ENCODE assay signal across 10 cellular contexts in genomic region chr18:48548404-48548771, GRCh38. TPM values are rescaled to one million over a fixed set of nuclear protein-coding genes. Genes with fewer than 3 reads are reported as not detected.
A peak's percentile ranks its signal among the peaks of the same experiment; 100 is the strongest.
DNase-seq lines count a peak whose midpoint lies in the region; ATAC-seq and TF ChIP-seq lines count a peak whose summit lies in the region.
"Had no signal": no experiment of that assay in that cellular context is flagged by ENCODE, and none has a peak within 500 bp of the region (broad histone marks: within the 10 kb centered on the region; RNA-seq: fewer than 3 reads in every experiment).

No MANE protein-coding gene starts in this region.

- H3K27ac ChIP-seq in C4-2B (0 out of 2 replicates have a peak overlapping the region, but pooled peaks have one; percentile 11), RWPE2 (ENCODE audit: poor library complexity, severe bottlenecking) (peak overlapping the region; percentile 33), osteoblast (ENCODE audit: low read depth, low read length) (peak overlapping the region; percentile 58)

- DNase-seq in RWPE2 (ENCODE audit: low spot score) (no peak), fibroblast of gingiva (ENCODE audit: low read depth) (peak; percentile 91), osteoblast (ENCODE audit: insufficient read length, low spot score, missing footprints) (peak; percentile 85), NCI-H446 treated with DMSO at 0.1 percent for 48 hours (lab: John Stamatoyannopoulos, UW) (no peak), progenitor cell of endocrine pancreas (ENCODE audit: low spot score, unreplicated experiment) (no peak)
- no peak for DNase-seq in activated naive CD4-positive, alpha-beta T cell treated with anti-CD3 and anti-CD28 coated beads, Interleukin-2, amount 10 ng/mL, durations not matched to agents 7 days and 5 days
- no peak for DNase-seq in activated CD8-positive, alpha-beta memory T cell treated with anti-CD3 and anti-CD28 coated beads, Interleukin-2, amount 50 U/mL, for 48 hours
- DNase-seq: NCI-H2029 had no signal

- H3K4me3 Mint-ChIP-seq in activated naive CD4-positive, alpha-beta T cell treated with anti-CD3 and anti-CD28 coated beads, Interleukin-2, amount 10 ng/mL, durations not matched to agents 7 days and 5 days = no peak overlapping the region
- no peak overlapping the region for H3K4me3 Mint-ChIP-seq in progenitor cell of endocrine pancreas (ENCODE audit: low read depth)
- H3K4me3 Mint-ChIP-seq: central memory CD8-positive, alpha-beta T cell had no signal

- H3K79me2 ChIP-seq in osteoblast (ENCODE audit: insufficient read depth, low read length) = peaks cover 97% of the 10 kb centered on the region

- no peak overlapping the region for H2AFZ ChIP-seq in osteoblast (ENCODE audit: low read length)

- ATAC-seq in RWPE2 (ENCODE audit: low read depth) = peak; percentile 54

- H3K9me3 ChIP-seq in RWPE2 (ENCODE audit: severe bottlenecking) (no peaks in the 10 kb centered on the region), osteoblast (ENCODE audit: low read depth, low read length) (no peaks in the 10 kb centered on the region)

- H3K4me1 Mint-ChIP-seq in activated naive CD4-positive, alpha-beta T cell treated with anti-CD3 and anti-CD28 coated beads, Interleukin-2, amount 10 ng/mL, durations not matched to agents 7 days and 5 days = peaks cover 3% of the 10 kb centered on the region
- H3K4me1 Mint-ChIP-seq in progenitor cell of endocrine pancreas (ENCODE audit: low read depth) = peaks cover 22% of the 10 kb centered on the region
- H3K4me1 Mint-ChIP-seq: central memory CD8-positive, alpha-beta T cell had no signal

- H4K20me1 ChIP-seq in osteoblast (ENCODE audit: insufficient read depth, low read length) = peaks cover 95% of the 10 kb centered on the region

- H3K4me1 ChIP-seq in RWPE2 (ENCODE audit: insufficient read depth, poor library complexity, severe bottlenecking) (peaks cover 48% of the 10 kb centered on the region), osteoblast (ENCODE audit: insufficient read depth, low read length) (peaks cover 39% of the 10 kb centered on the region)

- H3K27ac Mint-ChIP-seq in activated naive CD4-positive, alpha-beta T cell treated with anti-CD3 and anti-CD28 coated beads, Interleukin-2, amount 10 ng/mL, durations not matched to agents 7 days and 5 days = no peak overlapping the region
- no peak overlapping the region for H3K27ac Mint-ChIP-seq in progenitor cell of endocrine pancreas

- no peak overlapping the region for H3K4me3 ChIP-seq in RWPE2 (ENCODE audit: severe bottlenecking)
- H3K4me3 ChIP-seq in osteoblast (ENCODE audit: insufficient read depth, low read length) = no peak overlapping the region

- no peak overlapping the region for H3K4me2 ChIP-seq in osteoblast (ENCODE audit: insufficient read depth, low read length)

- peaks cover 13% of the 10 kb centered on the region; the same call in 1 of the 2 replicates for H3K36me3 ChIP-seq in RWPE2 (ENCODE audit: low read depth)
- peaks cover 13% of the 10 kb centered on the region for H3K36me3 ChIP-seq in osteoblast (ENCODE audit: insufficient read depth, low read length)

- no peak for TF ChIP-seq CTCF in C4-2B (conservative IDR thresholded peaks at IDR 0.05)
- no peak for TF ChIP-seq CTCF in RWPE2 (IDR thresholded peaks at IDR 0.05; ENCODE audit: poor library complexity, severe bottlenecking)
- no peak for TF ChIP-seq CTCF in osteoblast (IDR thresholded peaks at IDR 0.05; ENCODE audit: extremely low read depth, low read depth, low read length)
- TF ChIP-seq CTCF in progenitor cell of endocrine pancreas (IDR thresholded peaks at IDR 0.05; ENCODE audit: unreplicated experiment) = no peak

- CTCF ChIA-PET in activated naive CD4-positive, alpha-beta T cell treated with anti-CD3 and anti-CD28 coated beads, Interleukin-2, amount 10 ng/mL, durations not matched to agents 7 days and 5 days (lab: Charles Lee) = no interaction called here

- no peaks in the 10 kb centered on the region for H3K9me3 Mint-ChIP-seq in activated naive CD4-positive, alpha-beta T cell treated with anti-CD3 and anti-CD28 coated beads, Interleukin-2, amount 10 ng/mL, durations not matched to agents 7 days and 5 days
- no peaks in the 10 kb centered on the region for H3K9me3 Mint-ChIP-seq in progenitor cell of endocrine pancreas (ENCODE audit: low read depth)
- H3K9me3 Mint-ChIP-seq: central memory CD8-positive, alpha-beta T cell had no signal

- H3K36me3 Mint-ChIP-seq in activated naive CD4-positive, alpha-beta T cell treated with anti-CD3 and anti-CD28 coated beads, Interleukin-2, amount 10 ng/mL, durations not matched to agents 7 days and 5 days = no peaks in the 10 kb centered on the region
- peaks cover 1% of the 10 kb centered on the region for H3K36me3 Mint-ChIP-seq in progenitor cell of endocrine pancreas (ENCODE audit: insufficient read depth)

- peaks cover 57% of the 10 kb centered on the region for H3K27me3 Mint-ChIP-seq in activated naive CD4-positive, alpha-beta T cell treated with anti-CD3 and anti-CD28 coated beads, Interleukin-2, amount 10 ng/mL, durations not matched to agents 7 days and 5 days
- H3K27me3 Mint-ChIP-seq in progenitor cell of endocrine pancreas = peaks cover 29% of the 10 kb centered on the region

- H3K27me3 ChIP-seq in RWPE2 (ENCODE audit: insufficient read depth, poor library complexity, severe bottlenecking) (no peaks in the 10 kb centered on the region), osteoblast (ENCODE audit: insufficient read depth, low read length) (no peaks in the 10 kb centered on the region)

RNA-seq across cellular contexts. Expression of gene CTIF, which starts 9.6 kb away (rescaled TPM):
- total RNA-seq in osteoblast = 58.6 and 65.9 TPM in 2 replicates
- total RNA-seq in progenitor cell of endocrine pancreas = 26.4 and 33.1 TPM in 2 replicates

Comparison
In these comparisons a context has a peak if more than half of its experiments do, and no peak if none do; other contexts are left out.
1. DNase-seq: peak in fibroblast of gingiva (single experiment) and osteoblast (single experiment); none in RWPE2 (single experiment), activated naive CD4-positive, alpha-beta T cell treated with anti-CD3 and anti-CD28 coated beads, Interleukin-2, amount 10 ng/mL, durations not matched to agents 7 days and 5 days (single experiment), NCI-H446 treated with DMSO at 0.1 percent for 48 hours (single experiment), activated CD8-positive, alpha-beta memory T cell treated with anti-CD3 and anti-CD28 coated beads, Interleukin-2, amount 50 U/mL, for 48 hours (single experiment) and progenitor cell of endocrine pancreas (single experiment).
2. Peak in every context shown above with its lines, with median percentiles within 50 percentile points of each other: H3K27ac ChIP-seq.